ENCODE assay signal across 8 cellular contexts in genomic region chr10:101816913-101817541, GRCh38. TPM values are rescaled to one million over a fixed set of nuclear protein-coding genes. Genes with fewer than 3 reads are reported as not detected.
A peak's percentile ranks its signal among the peaks of the same experiment; 100 is the strongest.
DNase-seq lines count a peak whose midpoint lies in the region; ATAC-seq lines count a peak whose summit lies in the region.

No MANE protein-coding gene starts in this region.

- no peaks in the 10 kb centered on the region for H3K9me3 ChIP-seq in iPS DF 6.9 (ENCODE audit: control insufficient read depth, insufficient read depth, low read length)

- CTCF ChIA-PET in activated CD4-positive, alpha-beta memory T cell treated with anti-CD3 and anti-CD28 coated beads, Interleukin-2, amount 10 ng/mL, durations not matched to agents 7 days and 5 days (lab: Charles Lee) = interaction anchor here (1.0 to 7.3 kb wide), 5 partner anchors 19 to 193 kb away, joined by 3 to 55 read pairs (median 7); no protein-coding TSS in a partner anchor

- ATAC-seq in stimulated activated naive CD8-positive, alpha-beta T cell treated with anti-CD3 and anti-CD28 coated beads, Interleukin-15, amount 100 ng/mL, for 72 hours = no peak
- ATAC-seq in GM18909 (IDR thresholded peaks at IDR 0.05; ENCODE audit: poor library complexity, unreplicated experiment) = no peak
- ATAC-seq in GM18498 (IDR thresholded peaks at IDR 0.05; ENCODE audit: unreplicated experiment) = no peak

- peaks cover 48% of the 10 kb centered on the region for H3K36me3 Mint-ChIP-seq in activated CD4-positive, alpha-beta memory T cell treated with anti-CD3 and anti-CD28 coated beads, Interleukin-2, amount 10 ng/mL, durations not matched to agents 7 days and 5 days (ENCODE audit: low read depth)

- peaks cover 50% of the 10 kb centered on the region for H3K4me1 Mint-ChIP-seq in activated CD4-positive, alpha-beta memory T cell treated with anti-CD3 and anti-CD28 coated beads, Interleukin-2, amount 10 ng/mL, durations not matched to agents 7 days and 5 days
- peaks cover 57% of the 10 kb centered on the region for H3K4me1 Mint-ChIP-seq in stimulated activated naive CD8-positive, alpha-beta T cell treated with anti-CD3 and anti-CD28 coated beads, Interleukin-15, amount 100 ng/mL, for 72 hours

- H3K27ac Mint-ChIP-seq in activated CD4-positive, alpha-beta memory T cell treated with anti-CD3 and anti-CD28 coated beads, Interleukin-2, amount 10 ng/mL, durations not matched to agents 7 days and 5 days = peak overlapping the region; percentile 96
- peak overlapping the region; percentile 83 to 98 for H3K27ac Mint-ChIP-seq in stimulated activated naive CD8-positive, alpha-beta T cell treated with anti-CD3 and anti-CD28 coated beads, Interleukin-15, amount 100 ng/mL, for 72 hours

- H3K27me3 Mint-ChIP-seq in activated CD4-positive, alpha-beta memory T cell treated with anti-CD3 and anti-CD28 coated beads, Interleukin-2, amount 10 ng/mL, durations not matched to agents 7 days and 5 days = no peaks in the 10 kb centered on the region
- no peaks in the 10 kb centered on the region for H3K27me3 Mint-ChIP-seq in stimulated activated naive CD8-positive, alpha-beta T cell treated with anti-CD3 and anti-CD28 coated beads, Interleukin-15, amount 100 ng/mL, for 72 hours

- H3K27me3 ChIP-seq in iPS DF 6.9 (ENCODE audit: control insufficient read depth, insufficient read depth, low read length) = no peaks in the 10 kb centered on the region

- no CpG with 5 or more reads among the region's 17 CpGs for WGBS in iPS DF 6.9 (ENCODE audit: insufficient coverage, insufficient read length)

- no peak overlapping the region for H3K27ac ChIP-seq in iPS DF 6.9 (ENCODE audit: low read length)

- peak; percentile 21 for DNase-seq in NCI-H510A treated with DMSO at 0.1 percent for 48 hours (lab: John Stamatoyannopoulos, UW)
- no peak for DNase-seq in NCI-H510A (lab: John Stamatoyannopoulos, UW)
- no peak for DNase-seq in activated CD4-positive, alpha-beta memory T cell treated with anti-CD3 and anti-CD28 coated beads, Interleukin-2, amount 10 ng/mL, durations not matched to agents 7 days and 5 days
- no peak for DNase-seq in iPS DF 6.9 (ENCODE audit: low read depth, low spot score)
- DNase-seq in stimulated activated naive CD8-positive, alpha-beta T cell treated with anti-CD3 and anti-CD28 coated beads, Interleukin-15, amount 100 ng/mL, for 72 hours = no peak
- no peak for DNase-seq in putamen (ENCODE audit: low spot score)

- H3K4me1 ChIP-seq in iPS DF 6.9 (ENCODE audit: control insufficient read depth, insufficient read depth, low read length) = no peaks in the 10 kb centered on the region; the same call in 1 of the 2 replicates

- no peaks in the 10 kb centered on the region for H3K9me3 Mint-ChIP-seq in activated CD4-positive, alpha-beta memory T cell treated with anti-CD3 and anti-CD28 coated beads, Interleukin-2, amount 10 ng/mL, durations not matched to agents 7 days and 5 days
- H3K9me3 Mint-ChIP-seq in stimulated activated naive CD8-positive, alpha-beta T cell treated with anti-CD3 and anti-CD28 coated beads, Interleukin-15, amount 100 ng/mL, for 72 hours = no peaks in the 10 kb centered on the region

- H3K4me3 Mint-ChIP-seq in activated CD4-positive, alpha-beta memory T cell treated with anti-CD3 and anti-CD28 coated beads, Interleukin-2, amount 10 ng/mL, durations not matched to agents 7 days and 5 days = peak overlapping the region; percentile 96
- peak overlapping the region; percentile 91 to 93 for H3K4me3 Mint-ChIP-seq in stimulated activated naive CD8-positive, alpha-beta T cell treated with anti-CD3 and anti-CD28 coated beads, Interleukin-15, amount 100 ng/mL, for 72 hours

- peaks cover 5% of the 10 kb centered on the region; the same call in 1 of the 2 replicates for H3K36me3 ChIP-seq in iPS DF 6.9 (ENCODE audit: control insufficient read depth, insufficient read depth, low read length)

- H3K4me3 ChIP-seq in iPS DF 6.9 (ENCODE audit: low read length) = peak overlapping the region; percentile 77; the same call in 1 of the 2 replicates

- POLR2A ChIA-PET in activated CD4-positive, alpha-beta memory T cell treated with anti-CD3 and anti-CD28 coated beads, Interleukin-2, amount 10 ng/mL, durations not matched to agents 7 days and 5 days (lab: Charles Lee) = interaction anchor here (0.6 to 6.8 kb wide), 15 partner anchors 8 to 1321 kb away, joined by 3 to 173 read pairs (median 12); partner anchors contain the start of genes FBXW4 and NPM3

RNA-seq across cellular contexts. Expression of gene OGA, which starts 1.2 kb away (rescaled TPM):
- total RNA-seq in activated CD4-positive, alpha-beta memory T cell treated with anti-CD3 and anti-CD28 coated beads, Interleukin-2, amount 10 ng/mL, durations not matched to agents 7 days and 5 days = 100 to 1,000 TPM; 142 to 145 TPM

RNA-seq across cellular contexts. Expression of gene KCNIP2, which starts 26.6 kb away (rescaled TPM):
- total RNA-seq in activated CD4-positive, alpha-beta memory T cell treated with anti-CD3 and anti-CD28 coated beads, Interleukin-2, amount 10 ng/mL, durations not matched to agents 7 days and 5 days = 1 to 10 TPM; 2.5 to 2.6 TPM

RNA-seq across cellular contexts. Expression of gene NPM3, which starts 33.8 kb away (rescaled TPM):
- total RNA-seq in activated CD4-positive, alpha-beta memory T cell treated with anti-CD3 and anti-CD28 coated beads, Interleukin-2, amount 10 ng/mL, durations not matched to agents 7 days and 5 days = 10 to 100 TPM; 26.6 to 26.7 TPM

RNA-seq across cellular contexts. Expression of gene FGF8, which starts 41.1 kb away (rescaled TPM):
- total RNA-seq in activated CD4-positive, alpha-beta memory T cell treated with anti-CD3 and anti-CD28 coated beads, Interleukin-2, amount 10 ng/mL, durations not matched to agents 7 days and 5 days = not detected
